Comparison of ENCODE assay signal across 21 cellular contexts in the genomic region with DNA sequence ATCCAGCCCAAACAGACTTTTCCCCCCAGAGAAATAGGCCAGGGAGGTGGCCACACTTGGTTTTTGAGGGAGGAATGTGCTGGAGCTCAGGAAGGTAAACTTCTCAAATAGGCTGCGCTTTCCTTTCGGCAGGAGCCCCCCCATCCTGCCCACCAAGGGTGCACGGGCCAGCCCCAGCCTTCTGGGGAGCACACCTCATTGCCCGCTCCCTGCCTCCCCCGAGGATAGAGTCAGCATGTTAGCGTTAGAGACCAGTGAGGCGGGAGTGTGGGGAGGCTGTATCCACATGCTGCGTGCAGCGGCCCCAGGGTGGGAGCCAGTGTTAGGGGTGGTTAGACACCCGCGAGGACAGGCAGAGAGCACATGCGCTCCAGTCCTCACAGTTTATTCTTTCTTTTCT. TPM values are rescaled to one million over a fixed set of nuclear protein-coding genes. Genes with fewer than 3 reads are reported as not detected.
DNase-seq lines count a peak whose midpoint lies in the region; ATAC-seq, FAIRE-seq and TF ChIP-seq lines count a peak whose summit lies in the region.
"Had no signal": no experiment of that assay in that cellular context is flagged by ENCODE, and none has a peak within 500 bp of the region (broad histone marks: within the 10 kb centered on the region; RNA-seq: fewer than 3 reads in every experiment).

No MANE protein-coding gene starts in this region.

- peaks cover 12 to 82% (median 42%) of the 10 kb centered on the region in 11 experiments; a peak in 18 of 22 replicates for H4K20me1 ChIP-seq in BLaER1 treated with 17β-estradiol and CSF1 and Interleukin-3, amounts not matched to agents 10 nM and 100 nM
- peaks cover 0 to 2% of the 10 kb centered on the region in 2 experiments for H4K20me1 ChIP-seq in H1 (replicated peaks in 1 of 2; ENCODE audit: control insufficient read depth in 1 of 2, insufficient read depth in 2 of 2, low read length in 2 of 2)

- H4K8ac ChIP-seq in H1 (ENCODE audit: extremely low read depth, insufficient read depth, low read length), result peak overlapping the region; percentile 58; the same call in 1 of the 2 replicates

- no peak for TF ChIP-seq EP300 in H1 (IDR thresholded peaks at IDR 0.05; ENCODE audit: borderline replicate concordance in 1 of 2, low read depth in 2 of 2, low read length in 2 of 2)

- no peaks in the 10 kb centered on the region for H3K79me2 ChIP-seq in H1 (ENCODE audit: control insufficient read depth in 1 of 2, insufficient read depth in 2 of 2, low read length in 2 of 2)

- POLR2A ChIA-PET in H1 (lab: Charles Lee; ENCODE audit: partially characterized antibody), result interaction anchor here (0.6 to 1.6 kb wide), 3 partner anchors 10 to 150 kb away, joined by 3 to 6 read pairs (median 5); no protein-coding TSS in a partner anchor

- no peaks in the 10 kb centered on the region for H3K27me3 ChIP-seq in BLaER1 treated with 17β-estradiol and CSF1 and Interleukin-3, amounts not matched to agents 10 nM and 100 nM
- H3K27me3 ChIP-seq in H7 (ENCODE audit: control insufficient read depth, insufficient read depth, low read length) (no peaks in the 10 kb centered on the region), H1 (replicated peaks in 1 of 4; ENCODE audit: control insufficient read depth in 3 of 4, extremely low read depth in 1 of 4, insufficient read depth in 3 of 4, low read length in 3 of 4) (no peaks in the 10 kb centered on the region; a peak in 1 of 7 replicates)
- H3K27me3 ChIP-seq: heart left ventricle had no signal

- H2BK120ac ChIP-seq in H1 (replicated peaks; ENCODE audit: low read depth, low read length), result no peak overlapping the region

- no peak overlapping the region for H2BK15ac ChIP-seq in H1 (ENCODE audit: low read length)

- no peak overlapping the region for H3K18ac ChIP-seq in H1 (ENCODE audit: extremely low read depth, low read length)

- H3K9ac ChIP-seq in BLaER1 treated with 17β-estradiol and CSF1 and Interleukin-3, amounts not matched to agents 10 nM and 100 nM, result peak overlapping the region in 10 of 11 experiments; percentile 4 to 73 (median 46); a peak in 17 of 22 replicates
- no peak overlapping the region for H3K9ac ChIP-seq in H1 (replicated peaks in 1 of 4; ENCODE audit: extremely low read depth in 1 of 4, low read depth in 3 of 4, low read length in 3 of 4)
- H3K9ac ChIP-seq: KMS-11 had no signal

- no peak overlapping the region for H3K4ac ChIP-seq in H1 (replicated peaks; ENCODE audit: insufficient read length, low read depth, low read length)

- DNase-seq in H7 (peak; percentile 59), H1 (ENCODE audit: low read depth in 1 of 2, low spot score in 2 of 2) (no peak), osteocyte (ENCODE audit: extremely low spot score, unreplicated experiment) (no peak), NCI-H2107 treated with DMSO at 0.1 percent for 48 hours (lab: John Stamatoyannopoulos, UW; ENCODE audit: unreplicated experiment) (no peak)
- DNase-seq: activated CD8-positive, alpha-beta T cell treated with anti-CD3 and anti-CD28 coated beads for 36 hours; activated naive CD8-positive, alpha-beta T cell treated with anti-CD3 and anti-CD28 coated beads, Interleukin-2, amount 10 ng/mL, durations not matched to agents 7 days and 5 days; CD4-positive, CD25-positive, alpha-beta regulatory T cell; effector CD8-positive, alpha-beta T cell; erythroblast; GDM1; SIG-M5; small intestine; stimulated activated CD4-positive, alpha-beta T cell treated with anti-CD3 and anti-CD28 coated beads, Interleukin-1b, Interleukin-23, amount 100 ng/mL, for 48 hours had no signal

- peak overlapping the region; percentile 28 to 94 (median 79) for H3K4me2 ChIP-seq in BLaER1 treated with 17β-estradiol and CSF1 and Interleukin-3, amounts not matched to agents 10 nM and 100 nM
- peak overlapping the region; percentile 2 to 24; a peak in 3 of 4 replicates for H3K4me2 ChIP-seq in H1 (ENCODE audit: insufficient read depth in 1 of 2, low read depth in 2 of 2, low read length in 2 of 2)
- H3K4me2 ChIP-seq: KMS-11 had no signal

- WGBS in H1 (ENCODE audit: extremely low coverage in 1 of 2, insufficient coverage in 1 of 2, insufficient read length in 1 of 2, insufficient replicate concordance in 2 of 2, low coverage in 1 of 2, low lambda C conversion rate in 2 of 2, missing lambda C conversion rate in 1 of 2), 2 experiments, result 91% methylated on average over 12 of the region's 12 CpGs; no CpG with 5 or more reads in 1 of the 2 experiments

- H3K56ac ChIP-seq in H1 (replicated peaks; ENCODE audit: insufficient read length, low read depth, low read length), result no peak overlapping the region

- TF ChIP-seq CTCF in H1 (IDR thresholded peaks at IDR 0.05; ENCODE audit: control extremely low read depth in 1 of 3, insufficient read depth in 1 of 3, low read depth in 1 of 3, low read length in 3 of 3), result no peak
- no peak for TF ChIP-seq CTCF in osteocyte (IDR thresholded peaks at IDR 0.05)

- H2AFZ ChIP-seq in H1 (ENCODE audit: low read length), result no peak overlapping the region

- H2BK5ac ChIP-seq in H1 (ENCODE audit: low read depth, low read length), result no peak overlapping the region

- ATAC-seq in GM18861 (IDR thresholded peaks at IDR 0.05; ENCODE audit: unreplicated experiment) (no peak), HG03460 (IDR thresholded peaks at IDR 0.05; ENCODE audit: unreplicated experiment) (no peak)
- ATAC-seq: activated CD4-positive, CD25-positive, alpha-beta regulatory T cell treated with anti-CD3 and anti-CD28 coated beads, Interleukin-2, amount 50 U/mL, for 24 hours; activated CD8-positive, alpha-beta T cell treated with anti-CD3 and anti-CD28 coated beads for 36 hours; heart left ventricle; Panc1 had no signal

- no peak for TF ChIP-seq RAD21 in H1 (IDR thresholded peaks at IDR 0.05 in 1 of 2, conservative IDR thresholded peaks at IDR 0.05 in 1 of 2; ENCODE audit: low read depth in 2 of 2, low read length in 2 of 2)

- H2AK5ac ChIP-seq in H1 (ENCODE audit: low read depth, low read length), result no peak overlapping the region

- H3K4me3 ChIP-seq in BLaER1 treated with 17β-estradiol and CSF1 and Interleukin-3, amounts not matched to agents 10 nM and 100 nM, result peak overlapping the region in 4 of 10 experiments; percentile 2 to 15 (median 8); a peak in 4 of 20 replicates
- H3K4me3 ChIP-seq in H7 (ENCODE audit: insufficient read depth, low read depth, low read length) (no peak overlapping the region), H1 (ENCODE audit: extremely low read depth in 1 of 4, insufficient read depth in 2 of 4, low read depth in 3 of 4, low read length in 4 of 4) (peak overlapping the region in 1 of 4 experiments; percentile 23; a peak in 1 of 8 replicates)
- H3K4me3 ChIP-seq: heart left ventricle had no signal

- no peak overlapping the region for H4K91ac ChIP-seq in H1 (replicated peaks; ENCODE audit: insufficient read length, low read length)

- peak overlapping the region; percentile 47 for H4K5ac ChIP-seq in H1 (ENCODE audit: insufficient read length, low read depth, low read length)

- H3K27ac Mint-ChIP-seq in osteocyte (ENCODE audit: unreplicated experiment), result peak overlapping the region; percentile 57
- H3K27ac Mint-ChIP-seq: activated CD8-positive, alpha-beta T cell treated with anti-CD3 and anti-CD28 coated beads for 36 hours; activated naive CD8-positive, alpha-beta T cell treated with anti-CD3 and anti-CD28 coated beads, Interleukin-2, amount 10 ng/mL, durations not matched to agents 7 days and 5 days; CD4-positive, CD25-positive, alpha-beta regulatory T cell had no signal

- H3K36me3 Mint-ChIP-seq in osteocyte (ENCODE audit: unreplicated experiment), result peaks cover 24% of the 10 kb centered on the region

- H2BK12ac ChIP-seq in H1 (ENCODE audit: low read depth, low read length), result no peak overlapping the region

- H3K23ac ChIP-seq in H1 (ENCODE audit: insufficient read length), result no peak overlapping the region

- CTCF ChIA-PET in H1 (lab: Charles Lee; ENCODE audit: partially characterized antibody), result interaction anchor here (1.1 to 1.7 kb wide), 5 partner anchors 37 to 120 kb away, joined by 3 to 11 read pairs (median 3); no protein-coding TSS in a partner anchor

- H3K9me3 ChIP-seq in BLaER1 treated with 17β-estradiol and CSF1 and Interleukin-3, amounts not matched to agents 10 nM and 100 nM (replicated peaks in 1 of 11), result no peaks in the 10 kb centered on the region
- no peaks in the 10 kb centered on the region for H3K9me3 ChIP-seq in H1 (ENCODE audit: insufficient read depth in 2 of 2, low read depth in 1 of 2, low read length in 1 of 2)
- H3K9me3 ChIP-seq: heart left ventricle had no signal

- peaks cover 16% of the 10 kb centered on the region for H3K4me1 Mint-ChIP-seq in osteocyte (ENCODE audit: unreplicated experiment)
- H3K4me1 Mint-ChIP-seq: activated naive CD8-positive, alpha-beta T cell treated with anti-CD3 and anti-CD28 coated beads, Interleukin-2, amount 10 ng/mL, durations not matched to agents 7 days and 5 days; CD4-positive, CD25-positive, alpha-beta regulatory T cell had no signal

- FAIRE-seq in H1 (lab: Jason Lieb, UNC), result no peak
- FAIRE-seq: HTR-8/SVneo, small intestine had no signal

- no peaks in the 10 kb centered on the region for H3K27me3 Mint-ChIP-seq in osteocyte (ENCODE audit: unreplicated experiment)
- H3K27me3 Mint-ChIP-seq: activated CD8-positive, alpha-beta T cell treated with anti-CD3 and anti-CD28 coated beads for 36 hours; activated naive CD8-positive, alpha-beta T cell treated with anti-CD3 and anti-CD28 coated beads, Interleukin-2, amount 10 ng/mL, durations not matched to agents 7 days and 5 days; CD4-positive, CD25-positive, alpha-beta regulatory T cell had no signal

- H3K4me3 Mint-ChIP-seq in osteocyte (ENCODE audit: unreplicated experiment), result no peak overlapping the region
- H3K4me3 Mint-ChIP-seq: activated CD8-positive, alpha-beta T cell treated with anti-CD3 and anti-CD28 coated beads for 36 hours; activated naive CD8-positive, alpha-beta T cell treated with anti-CD3 and anti-CD28 coated beads, Interleukin-2, amount 10 ng/mL, durations not matched to agents 7 days and 5 days; CD4-positive, CD25-positive, alpha-beta regulatory T cell had no signal

- no peak overlapping the region for H3K14ac ChIP-seq in H1 (ENCODE audit: insufficient read length)

- H3K27ac ChIP-seq in BLaER1 treated with 17β-estradiol and CSF1 and Interleukin-3, amounts not matched to agents 10 nM and 100 nM, result peak overlapping the region in 8 of 11 experiments; percentile 14 to 76 (median 53); a peak in 14 of 22 replicates
- no peak overlapping the region for H3K27ac ChIP-seq in H1 (ENCODE audit: low read depth, low read length)
- H3K27ac ChIP-seq: heart left ventricle, KMS-11 had no signal

- H3K4me1 ChIP-seq in BLaER1 treated with 17β-estradiol and CSF1 and Interleukin-3, amounts not matched to agents 10 nM and 100 nM, result peaks cover 17 to 82% (median 76%) of the 10 kb centered on the region in 10 experiments
- peaks cover 12 to 36% (median 17%) of the 10 kb centered on the region in 4 experiments for H3K4me1 ChIP-seq in H1 (replicated peaks in 1 of 4; ENCODE audit: control insufficient read depth in 3 of 4, insufficient read depth in 4 of 4, low read length in 3 of 4)

- peaks cover 87 to 100% (median 96%) of the 10 kb centered on the region in 11 experiments for H3K36me3 ChIP-seq in BLaER1 treated with 17β-estradiol and CSF1 and Interleukin-3, amounts not matched to agents 10 nM and 100 nM
- H3K36me3 ChIP-seq in H7 (replicated peaks; ENCODE audit: control insufficient read depth, insufficient read depth, low read length) (peaks cover 7% of the 10 kb centered on the region), H1 (ENCODE audit: control insufficient read depth in 2 of 4, insufficient read depth in 4 of 4, low read length in 3 of 4) (peaks cover 0 to 10% (median 7%) of the 10 kb centered on the region in 4 experiments; a peak in 5 of 8 replicates)

- H3K9me3 Mint-ChIP-seq in osteocyte (ENCODE audit: unreplicated experiment), result no peaks in the 10 kb centered on the region
- H3K9me3 Mint-ChIP-seq: activated CD8-positive, alpha-beta T cell treated with anti-CD3 and anti-CD28 coated beads for 36 hours; activated naive CD8-positive, alpha-beta T cell treated with anti-CD3 and anti-CD28 coated beads, Interleukin-2, amount 10 ng/mL, durations not matched to agents 7 days and 5 days; CD4-positive, CD25-positive, alpha-beta regulatory T cell had no signal

- H3K79me1 ChIP-seq in H1 (ENCODE audit: low read depth, low read length), result no peaks in the 10 kb centered on the region

- no peak overlapping the region for H2BK20ac ChIP-seq in H1 (ENCODE audit: low read length)

- no peaks in the 10 kb centered on the region for H3K23me2 ChIP-seq in H1 (ENCODE audit: low read depth, low read length)

- TF ChIP-seq POLR2A in H1 (IDR thresholded peaks at IDR 0.05; ENCODE audit: control extremely low read depth in 1 of 2, low read depth in 2 of 2, low read length in 2 of 2), result no peak

RNA-seq across cellular contexts. Expression of a gene that starts 42.3 kb away (rescaled TPM):
- total RNA-seq in H7 (2014; rRNA removed; shearing (Covaris generic)), result 17.4 and 26.4 TPM in 2 replicates
- 55.5 and 57.2 TPM in 2 replicates for total RNA-seq in H1 (2021; fragmentation: NEBNext Ultra II Directional; extraction: Animal tissue kit (Norgen Biotek cat#: 25700))
- 75.0 and 99.6 TPM in 2 replicates for polyA plus RNA-seq in H1 (2011; rRNA removed)
- polyA plus RNA-seq in H1 (2011; cell fraction: cytosol; rRNA removed), result 70.3 TPM
- polyA plus RNA-seq in H1 (2011; cell fraction: nucleus; rRNA removed), result 39.1 TPM
- 46.5 to 58.4 TPM (median 54.3 TPM) in 4 replicates for polyA plus RNA-seq in H1 (2012, experiment 1 of 2)
- 39.4 TPM for polyA plus RNA-seq in H1 (2012, experiment 2 of 2)
- 51.2 TPM for polyA plus RNA-seq in H1 (2013, experiment 1 of 2)
- 48.0 TPM for polyA plus RNA-seq in H1 (2013, experiment 2 of 2)
- polyA minus RNA-seq in H1 (2011; rRNA and poly(A)+ RNA removed), result 68.1 and 68.2 TPM in 2 replicates
- polyA minus RNA-seq in H1 (2011; cell fraction: cytosol; rRNA and poly(A)+ RNA removed), result 15.8 TPM
- polyA minus RNA-seq in H1 (2011; cell fraction: nucleus; rRNA and poly(A)+ RNA removed), result 28.2 TPM
- 1.1 and 1.6 TPM in 2 replicates for total RNA-seq in osteocyte

Comparison
In these comparisons a context has a peak if more than half of its experiments do, and no peak if none do; other contexts are left out.
1. H3K9ac ChIP-seq: peak in BLaER1 treated with 17β-estradiol and CSF1 and Interleukin-3, amounts not matched to agents 10 nM and 100 nM (10 of 11); none in H1 (0 of 4).